ENCODE assay signal across 8 cellular contexts in the genomic region with DNA sequence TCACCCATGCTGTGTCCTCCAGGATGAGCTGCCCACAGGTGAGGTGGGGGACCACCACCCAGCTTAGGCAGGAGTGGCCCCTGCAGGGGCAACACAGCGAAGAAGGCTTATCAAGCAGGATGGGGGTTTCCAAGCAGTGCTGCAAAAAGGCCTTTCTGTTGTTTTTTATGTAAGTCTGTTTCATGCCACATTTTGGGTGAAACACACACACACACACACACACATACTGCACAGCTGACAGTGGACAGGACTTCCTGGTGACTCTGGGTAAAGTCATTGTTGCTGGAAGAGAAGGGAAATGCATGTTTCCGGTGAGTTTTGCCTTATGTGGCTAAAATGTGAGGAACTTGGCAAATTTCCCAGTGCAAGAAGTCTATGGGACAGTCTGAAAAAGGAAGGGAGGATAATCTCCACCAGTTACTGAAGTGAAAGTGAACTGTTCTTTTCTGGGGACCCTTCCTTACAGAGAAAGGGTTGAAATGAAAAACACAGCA.
DNase-seq lines count a peak whose midpoint lies in the region; ATAC-seq and TF ChIP-seq lines count a peak whose summit lies in the region.

No MANE protein-coding gene starts in this region.

- ATAC-seq in HG03175 (IDR thresholded peaks at IDR 0.05; ENCODE audit: unreplicated experiment) (peak; percentile 39), T-helper 17 cell (peak; percentile 65), HG03442 (IDR thresholded peaks at IDR 0.05; ENCODE audit: unreplicated experiment) (no peak)

- H3K27me3 ChIP-seq in fibroblast of lung (ENCODE audit: control insufficient read depth, insufficient read depth, low read length) (no peaks in the 10 kb centered on the region), mesendoderm (ENCODE audit: insufficient read depth, low read length, poor library complexity) (no peaks in the 10 kb centered on the region)

- H3K9me3 ChIP-seq in T-helper 17 cell (ENCODE audit: control insufficient read depth, low read length, poor library complexity, severe bottlenecking): no peaks in the 10 kb centered on the region
- no peaks in the 10 kb centered on the region for H3K9me3 ChIP-seq in fibroblast of lung (ENCODE audit: control insufficient read depth, insufficient read depth, low read depth, low read length)

- no peak overlapping the region for H4K5ac ChIP-seq in mesendoderm (ENCODE audit: low read length)

- WGBS in mesendoderm (ENCODE audit: extremely low coverage, insufficient coverage, low lambda C conversion rate): no CpG with 5 or more reads among the region's 2 CpGs

- no peak for TF ChIP-seq CTCF in GM10266 (IDR thresholded peaks at IDR 0.05; ENCODE audit: control insufficient read depth, insufficient read depth, low read depth, missing control alignments)
- no peak for TF ChIP-seq CTCF in fibroblast of lung (conservative IDR thresholded peaks at IDR 0.05 in 1 of 2, IDR thresholded peaks at IDR 0.05 in 1 of 2; ENCODE audit: low read depth in 1 of 2, low read length in 2 of 2)

- H3K36me3 Mint-ChIP-seq in T-helper 17 cell (ENCODE audit: low read depth): no peaks in the 10 kb centered on the region

- H2BK15ac ChIP-seq in mesendoderm (replicated peaks; ENCODE audit: low read depth): no peak overlapping the region

- H3K79me2 ChIP-seq in fibroblast of lung (ENCODE audit: control insufficient read depth, insufficient read depth, low read length) (no peaks in the 10 kb centered on the region), mesendoderm (ENCODE audit: control insufficient read depth, insufficient read depth, low read length) (no peaks in the 10 kb centered on the region)

- H4K8ac ChIP-seq in mesendoderm (ENCODE audit: low read depth, low read length): no peak overlapping the region

- no peak overlapping the region for H3K4ac ChIP-seq in mesendoderm (ENCODE audit: low read depth, low read length)

- peaks cover 5% of the 10 kb centered on the region for H3K4me1 ChIP-seq in fibroblast of lung (ENCODE audit: control insufficient read depth, extremely low read depth, insufficient read depth, low read length)
- no peaks in the 10 kb centered on the region for H3K4me1 ChIP-seq in mesendoderm (ENCODE audit: control insufficient read depth, low read depth, low read length)

- no peak overlapping the region for H2BK120ac ChIP-seq in mesendoderm (ENCODE audit: low read depth, low read length)

- H3K56ac ChIP-seq in mesendoderm (ENCODE audit: low read length): no peak overlapping the region

- no peak overlapping the region for H3K4me3 ChIP-seq in fibroblast of lung (replicated peaks in 1 of 4; ENCODE audit: control extremely low read depth in 1 of 4, insufficient read depth in 1 of 4, low read depth in 3 of 4, low read length in 4 of 4)
- no peak overlapping the region for H3K4me3 ChIP-seq in mesendoderm (ENCODE audit: low read length)

- H3K23ac ChIP-seq in mesendoderm (ENCODE audit: low read length): no peak overlapping the region

- DNase-seq in GM10266 (ENCODE audit: extremely low spot score) (peak; percentile 38), T-helper 17 cell (no peak), fibroblast of lung (ENCODE audit: low read depth in 2 of 2) (peak; percentile 86 to 91), non-pigmented ciliary epithelial cell (ENCODE audit: low read depth) (peak; percentile 77), mesendoderm (no peak)
- no peak for DNase-seq in stimulated activated CD4-positive, alpha-beta T cell treated with anti-CD3 and anti-CD28 coated beads, Interleukin-12 subunit alpha, Interleukin-12 subunit beta, amount 100 ng/mL, for 4 hours

- peaks cover 3% of the 10 kb centered on the region for H3K4me1 Mint-ChIP-seq in T-helper 17 cell

- peak overlapping the region; percentile 9 for H3K27ac Mint-ChIP-seq in T-helper 17 cell

- peak overlapping the region; percentile 48 for H3K4me2 ChIP-seq in fibroblast of lung (ENCODE audit: extremely low read depth, insufficient read depth, low read length)
- H3K4me2 ChIP-seq in mesendoderm (ENCODE audit: low read length): no peak overlapping the region

- H3K18ac ChIP-seq in mesendoderm (ENCODE audit: low read length): no peak overlapping the region

- peak overlapping the region; percentile 63 for H2AFZ ChIP-seq in fibroblast of lung (ENCODE audit: low read length)

- H4K20me1 ChIP-seq in fibroblast of lung (ENCODE audit: control insufficient read depth, extremely low read depth, insufficient read depth, low read length): no peaks in the 10 kb centered on the region

- no peaks in the 10 kb centered on the region for H3K27me3 Mint-ChIP-seq in T-helper 17 cell

- H2AK5ac ChIP-seq in mesendoderm (ENCODE audit: low read length): no peak overlapping the region

- no peak overlapping the region for H2BK5ac ChIP-seq in mesendoderm (ENCODE audit: low read length)

- no peaks in the 10 kb centered on the region for H3K36me3 ChIP-seq in fibroblast of lung (ENCODE audit: control insufficient read depth, insufficient read depth, low read length)
- no peaks in the 10 kb centered on the region for H3K36me3 ChIP-seq in mesendoderm (ENCODE audit: control insufficient read depth, insufficient read depth, low read length)

- H3K79me1 ChIP-seq in mesendoderm (ENCODE audit: low read length): no peaks in the 10 kb centered on the region

- H3K27ac ChIP-seq in fibroblast of lung (ENCODE audit: insufficient read depth, low read length): peak overlapping the region; percentile 24
- no peak overlapping the region for H3K27ac ChIP-seq in mesendoderm (ENCODE audit: low read depth, low read length)

- H3K4me3 Mint-ChIP-seq in T-helper 17 cell: no peak overlapping the region

- no peak overlapping the region for H3K9ac ChIP-seq in fibroblast of lung (ENCODE audit: insufficient read depth, low read length)
- no peak overlapping the region for H3K9ac ChIP-seq in mesendoderm (ENCODE audit: low read length)

Comparison
In these comparisons a context has a peak if more than half of its experiments do, and no peak if none do; other contexts are left out.
1. DNase-seq: peak in GM10266 (single experiment), fibroblast of lung (2 of 2) and non-pigmented ciliary epithelial cell (single experiment); none in T-helper 17 cell (0 of 3), stimulated activated CD4-positive, alpha-beta T cell treated with anti-CD3 and anti-CD28 coated beads, Interleukin-12 subunit alpha, Interleukin-12 subunit beta, amount 100 ng/mL, for 4 hours (single experiment) and mesendoderm (single experiment).